1 cellular context compared by ENCODE assay signal in genomic region chr1:23526329-23527041, GRCh38.
TF ChIP-seq lines count a peak whose summit lies in the region.

No MANE protein-coding gene starts in this region.

TF ChIP-seq in HEK293, 187 proteins besides CTCF, POLR2A, EP300 and RAD21 (continued from another document):
- TF ChIP-seq SP7 (tag by site-specific recombination; IDR thresholded peaks at IDR 0.05) (0 out of 2 replicates have a peak, but pooled peaks have one; percentile 16), ZFHX2 (tag by site-specific recombination; conservative IDR thresholded peaks at IDR 0.05) (peak; percentile 95), ZNF513 (tag by site-specific recombination; IDR thresholded peaks at IDR 0.05) (no peak)
